Comparison of ENCODE assay signal across 2 cellular contexts in the genomic region with DNA sequence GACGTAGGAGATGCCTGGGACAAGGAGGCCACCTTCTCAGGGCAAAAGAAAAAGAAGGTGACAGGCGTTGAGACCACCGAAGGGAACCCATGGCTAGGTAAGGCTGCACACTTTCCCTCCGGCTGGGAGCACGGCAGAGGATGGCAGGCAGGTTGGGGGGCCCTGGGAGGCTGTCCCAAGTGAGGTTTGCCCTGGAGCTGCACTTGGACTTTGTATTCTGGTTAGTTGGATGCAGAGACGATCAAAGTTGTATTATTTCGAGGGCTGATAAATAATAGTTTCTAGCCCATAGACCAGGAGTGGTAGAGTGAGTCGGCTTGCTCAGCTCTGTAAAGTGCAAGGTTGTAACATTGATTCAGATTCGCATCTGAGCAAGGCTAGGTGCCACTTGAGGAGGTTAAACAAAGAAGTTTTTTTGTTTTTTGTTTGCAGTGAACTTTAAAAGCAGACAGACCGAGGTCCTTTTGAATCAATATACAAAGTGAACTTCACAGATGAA.
TF ChIP-seq lines count a peak whose summit lies in the region.

No MANE protein-coding gene starts in this region.

TF ChIP-seq in endothelial cell of umbilical vein, 7 proteins besides CTCF, POLR2A, EP300 and RAD21 (continued from another document):
- TF ChIP-seq EZH2 (IDR thresholded peaks at IDR 0.05; ENCODE audit: borderline replicate concordance, low read depth, low read length, severe bottlenecking), result no peak

TF ChIP-seq in neural cell, 6 proteins besides CTCF, POLR2A, EP300 and RAD21 (continued from another document):
- TF ChIP-seq, protein P1, sequence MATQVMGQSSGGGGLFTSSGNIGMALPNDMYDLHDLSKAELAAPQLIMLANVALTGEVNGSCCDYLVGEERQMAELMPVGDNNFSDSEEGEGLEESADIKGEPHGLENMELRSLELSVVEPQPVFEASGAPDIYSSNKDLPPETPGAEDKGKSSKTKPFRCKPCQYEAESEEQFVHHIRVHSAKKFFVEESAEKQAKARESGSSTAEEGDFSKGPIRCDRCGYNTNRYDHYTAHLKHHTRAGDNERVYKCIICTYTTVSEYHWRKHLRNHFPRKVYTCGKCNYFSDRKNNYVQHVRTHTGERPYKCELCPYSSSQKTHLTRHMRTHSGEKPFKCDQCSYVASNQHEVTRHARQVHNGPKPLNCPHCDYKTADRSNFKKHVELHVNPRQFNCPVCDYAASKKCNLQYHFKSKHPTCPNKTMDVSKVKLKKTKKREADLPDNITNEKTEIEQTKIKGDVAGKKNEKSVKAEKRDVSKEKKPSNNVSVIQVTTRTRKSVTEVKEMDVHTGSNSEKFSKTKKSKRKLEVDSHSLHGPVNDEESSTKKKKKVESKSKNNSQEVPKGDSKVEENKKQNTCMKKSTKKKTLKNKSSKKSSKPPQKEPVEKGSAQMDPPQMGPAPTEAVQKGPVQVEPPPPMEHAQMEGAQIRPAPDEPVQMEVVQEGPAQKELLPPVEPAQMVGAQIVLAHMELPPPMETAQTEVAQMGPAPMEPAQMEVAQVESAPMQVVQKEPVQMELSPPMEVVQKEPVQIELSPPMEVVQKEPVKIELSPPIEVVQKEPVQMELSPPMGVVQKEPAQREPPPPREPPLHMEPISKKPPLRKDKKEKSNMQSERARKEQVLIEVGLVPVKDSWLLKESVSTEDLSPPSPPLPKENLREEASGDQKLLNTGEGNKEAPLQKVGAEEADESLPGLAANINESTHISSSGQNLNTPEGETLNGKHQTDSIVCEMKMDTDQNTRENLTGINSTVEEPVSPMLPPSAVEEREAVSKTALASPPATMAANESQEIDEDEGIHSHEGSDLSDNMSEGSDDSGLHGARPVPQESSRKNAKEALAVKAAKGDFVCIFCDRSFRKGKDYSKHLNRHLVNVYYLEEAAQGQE (IDR thresholded peaks at IDR 0.05; ENCODE audit: borderline replicate concordance), result no peak
- TF ChIP-seq TAF1 (IDR thresholded peaks at IDR 0.05; ENCODE audit: low read depth) (no peak), POLR2AphosphoS5 (IDR thresholded peaks at IDR 0.05) (no peak), SMC3 (conservative IDR thresholded peaks at IDR 0.05; ENCODE audit: poor library complexity) (no peak)
